ENCODE assay signal across 2 cellular contexts in genomic region chr2:239365782-239366435, GRCh38.
TF ChIP-seq lines count a peak whose summit lies in the region.

No MANE protein-coding gene starts in this region.

TF ChIP-seq in GM23338, 12 proteins besides CTCF, POLR2A, EP300 and RAD21:
- TF ChIP-seq JUNB (IDR thresholded peaks at IDR 0.05; ENCODE audit: unreplicated experiment) (no peak), ZNF462 (CRISPR knock-in tag; IDR thresholded peaks at IDR 0.05) (no peak), EZH2 (IDR thresholded peaks at IDR 0.05; ENCODE audit: low read depth, unreplicated experiment) (no peak), POLR2AphosphoS5 (IDR thresholded peaks at IDR 0.05; ENCODE audit: low read depth) (no peak), ZNF331 (CRISPR knock-in tag; IDR thresholded peaks at IDR 0.05; ENCODE audit: low read depth) (no peak), ZNF114 (CRISPR knock-in tag; IDR thresholded peaks at IDR 0.05) (no peak), EZH2phosphoT487 (IDR thresholded peaks at IDR 0.05; ENCODE audit: unreplicated experiment) (no peak), NANOG (IDR thresholded peaks at IDR 0.05; ENCODE audit: borderline replicate concordance) (no peak)
- TF ChIP-seq, protein P1, sequence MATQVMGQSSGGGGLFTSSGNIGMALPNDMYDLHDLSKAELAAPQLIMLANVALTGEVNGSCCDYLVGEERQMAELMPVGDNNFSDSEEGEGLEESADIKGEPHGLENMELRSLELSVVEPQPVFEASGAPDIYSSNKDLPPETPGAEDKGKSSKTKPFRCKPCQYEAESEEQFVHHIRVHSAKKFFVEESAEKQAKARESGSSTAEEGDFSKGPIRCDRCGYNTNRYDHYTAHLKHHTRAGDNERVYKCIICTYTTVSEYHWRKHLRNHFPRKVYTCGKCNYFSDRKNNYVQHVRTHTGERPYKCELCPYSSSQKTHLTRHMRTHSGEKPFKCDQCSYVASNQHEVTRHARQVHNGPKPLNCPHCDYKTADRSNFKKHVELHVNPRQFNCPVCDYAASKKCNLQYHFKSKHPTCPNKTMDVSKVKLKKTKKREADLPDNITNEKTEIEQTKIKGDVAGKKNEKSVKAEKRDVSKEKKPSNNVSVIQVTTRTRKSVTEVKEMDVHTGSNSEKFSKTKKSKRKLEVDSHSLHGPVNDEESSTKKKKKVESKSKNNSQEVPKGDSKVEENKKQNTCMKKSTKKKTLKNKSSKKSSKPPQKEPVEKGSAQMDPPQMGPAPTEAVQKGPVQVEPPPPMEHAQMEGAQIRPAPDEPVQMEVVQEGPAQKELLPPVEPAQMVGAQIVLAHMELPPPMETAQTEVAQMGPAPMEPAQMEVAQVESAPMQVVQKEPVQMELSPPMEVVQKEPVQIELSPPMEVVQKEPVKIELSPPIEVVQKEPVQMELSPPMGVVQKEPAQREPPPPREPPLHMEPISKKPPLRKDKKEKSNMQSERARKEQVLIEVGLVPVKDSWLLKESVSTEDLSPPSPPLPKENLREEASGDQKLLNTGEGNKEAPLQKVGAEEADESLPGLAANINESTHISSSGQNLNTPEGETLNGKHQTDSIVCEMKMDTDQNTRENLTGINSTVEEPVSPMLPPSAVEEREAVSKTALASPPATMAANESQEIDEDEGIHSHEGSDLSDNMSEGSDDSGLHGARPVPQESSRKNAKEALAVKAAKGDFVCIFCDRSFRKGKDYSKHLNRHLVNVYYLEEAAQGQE (IDR thresholded peaks at IDR 0.05; ENCODE audit: unreplicated experiment) = no peak
TF ChIP-seq in GM23338: peak in this region for 0.

TF ChIP-seq in GM12878, 131 proteins besides CTCF, POLR2A, EP300 and RAD21:
- TF ChIP-seq BACH1 (IDR thresholded peaks at IDR 0.05; ENCODE audit: borderline replicate concordance) = no peak
- peak; percentile 38 for TF ChIP-seq NR2C2 (IDR thresholded peaks at IDR 0.05; ENCODE audit: borderline replicate concordance, control insufficient read depth, insufficient read length, low read depth)
TF ChIP-seq in GM12878: peak in this region for 1.
